ENCODE assay signal across 19 cellular contexts in genomic region chr3:134087046-134087974, GRCh38. TPM values are rescaled to one million over a fixed set of nuclear protein-coding genes. Genes with fewer than 3 reads are reported as not detected.
DNase-seq lines count a peak whose midpoint lies in the region; ATAC-seq, FAIRE-seq and TF ChIP-seq lines count a peak whose summit lies in the region.
"Had no signal": no experiment of that assay in that cellular context is flagged by ENCODE, and none has a peak within 500 bp of the region (broad histone marks: within the 10 kb centered on the region; RNA-seq: fewer than 3 reads in every experiment).

No MANE protein-coding gene starts in this region.

- H4K91ac ChIP-seq in IMR-90 (ENCODE audit: insufficient read depth, low read depth, low read length): no peak overlapping the region; the same call in none of the 2 replicates

- in situ Hi-C loops in IMR-90 (cut with MboI; ENCODE audit: low sequenced_read_pairs): no loop called here

- no peak overlapping the region for H4K5ac ChIP-seq in IMR-90 (ENCODE audit: low read depth, low read length)

- H2BK120ac ChIP-seq in IMR-90 (ENCODE audit: low read depth, low read length): no peak overlapping the region

- no peaks in the 10 kb centered on the region for H3K79me1 ChIP-seq in IMR-90 (ENCODE audit: low read depth in 1 of 2, low read length in 2 of 2)

- H3K18ac ChIP-seq in IMR-90 (ENCODE audit: low read depth, low read length): no peak overlapping the region

- H2AK5ac ChIP-seq in IMR-90 (ENCODE audit: low read depth, low read length): peak overlapping the region; percentile 35

- no peak for TF ChIP-seq RAD21 in IMR-90 (IDR thresholded peaks at IDR 0.05; ENCODE audit: low read length)

- peak overlapping the region; percentile 30 for H2AFZ ChIP-seq in IMR-90 (replicated peaks; ENCODE audit: low read length, poor library complexity)
- H2AFZ ChIP-seq in astrocyte (ENCODE audit: low read depth, low read length): no peak overlapping the region

- H3K4ac ChIP-seq in IMR-90 (ENCODE audit: low read depth, low read length): peak overlapping the region; percentile 43; the same call in 1 of the 2 replicates

- H3K4me1 ChIP-seq in IMR-90 (ENCODE audit: control insufficient read depth, insufficient read depth, low read length) (peaks cover 5% of the 10 kb centered on the region), astrocyte (ENCODE audit: insufficient read depth, low read length) (no peaks in the 10 kb centered on the region), foreskin keratinocyte (peaks cover 6% of the 10 kb centered on the region), body of pancreas (no peaks in the 10 kb centered on the region)
- H3K4me1 ChIP-seq: BE2C had no signal

- no peak for TF ChIP-seq CTCF in IMR-90 (conservative IDR thresholded peaks at IDR 0.05; ENCODE audit: low read depth, low read length)
- TF ChIP-seq CTCF in astrocyte (IDR thresholded peaks at IDR 0.05; ENCODE audit: insufficient read depth, low read depth, low read length): no peak
- TF ChIP-seq CTCF in foreskin keratinocyte (conservative IDR thresholded peaks at IDR 0.05): no peak
- no peak for TF ChIP-seq CTCF in body of pancreas (IDR thresholded peaks at IDR 0.05)

- H4K8ac ChIP-seq in IMR-90 (ENCODE audit: low read depth in 2 of 2, low read length in 2 of 2): no peak overlapping the region

- H3K27me3 ChIP-seq in IMR-90 (ENCODE audit: control insufficient read depth, insufficient read depth, low read length) (no peaks in the 10 kb centered on the region), astrocyte (ENCODE audit: insufficient read depth, low read length) (no peaks in the 10 kb centered on the region), foreskin keratinocyte (no peaks in the 10 kb centered on the region), body of pancreas (no peaks in the 10 kb centered on the region)
- H3K27me3 ChIP-seq: BE2C had no signal

- H3K9ac ChIP-seq in IMR-90 (ENCODE audit: low read depth, low read length) (no peak overlapping the region), astrocyte (ENCODE audit: low read length) (no peak overlapping the region)

- H3K56ac ChIP-seq in IMR-90 (ENCODE audit: extremely low read depth, insufficient read depth, low read length): no peak overlapping the region

- H3K36me3 ChIP-seq in IMR-90 (ENCODE audit: control insufficient read depth, insufficient read depth, low read length): no peaks in the 10 kb centered on the region
- H3K36me3 ChIP-seq in astrocyte (ENCODE audit: insufficient read depth, low read length): no peaks in the 10 kb centered on the region
- H3K36me3 ChIP-seq in body of pancreas (replicated peaks in 1 of 2; ENCODE audit: insufficient read depth in 1 of 2, low read depth in 2 of 2): no peaks in the 10 kb centered on the region
- H3K36me3 ChIP-seq: BE2C had no signal

- no TSS peak for BruUV-seq in IMR-90 (replicated peaks; lab: Mats Ljungman, UMichigan)

- H2BK5ac ChIP-seq in IMR-90 (ENCODE audit: low read depth, low read length, poor library complexity, severe bottlenecking): no peak overlapping the region

- H4K20me1 ChIP-seq in IMR-90 (ENCODE audit: insufficient read depth, low read length) (no peaks in the 10 kb centered on the region), astrocyte (ENCODE audit: insufficient read depth, low read length) (no peaks in the 10 kb centered on the region)

- no peaks in the 10 kb centered on the region for H3K9me3 Mint-ChIP-seq in astrocyte (ENCODE audit: unreplicated experiment)

- no peaks in the 10 kb centered on the region for H3K36me3 Mint-ChIP-seq in astrocyte (ENCODE audit: low read depth, unreplicated experiment)
- H3K36me3 Mint-ChIP-seq: CD4-positive, alpha-beta memory T cell had no signal

- H2BK15ac ChIP-seq in IMR-90 (ENCODE audit: low read depth, low read length): peak overlapping the region; percentile 78

- DNase-seq in IMR-90: peak; percentile 55
- peak; percentile 20 for DNase-seq in astrocyte (ENCODE audit: low read depth)
- DNase-seq in foreskin keratinocyte: no peak
- peak; percentile 9 for DNase-seq in renal cortical epithelial cell (ENCODE audit: low read depth)
- DNase-seq in activated CD4-positive, alpha-beta T cell treated with anti-CD3 and anti-CD28 coated beads, Interleukin-2, amount 50 U/mL, for 1 hour: no peak
- DNase-seq in activated CD4-positive, alpha-beta T cell treated with anti-CD3 and anti-CD28 coated beads, Interleukin-2, amount 50 U/mL, for 4 hours: no peak
- DNase-seq in RPMI8226: no peak
- no peak for DNase-seq in body of pancreas
- DNase-seq: BE2C; CD4-positive, alpha-beta memory T cell; DMS79; GDM1; HCEC 1CT; NCI-H1436 treated with DMSO at 0.1 percent for 48 hours; NCI-H2081 treated with DMSO at 0.1 percent for 48 hours; NCI-H2227 treated with DMSO at 0.1 percent for 48 hours; SHP77 had no signal

- FAIRE-seq in astrocyte (lab: Jason Lieb, UNC): no peak
- FAIRE-seq: GM12892, GM19239 had no signal

- H3K27ac Mint-ChIP-seq in astrocyte (ENCODE audit: unreplicated experiment): no peak overlapping the region
- H3K27ac Mint-ChIP-seq: CD4-positive, alpha-beta memory T cell had no signal

- H3K27ac ChIP-seq in IMR-90 (ENCODE audit: insufficient read depth, low read length) (no peak overlapping the region), astrocyte (ENCODE audit: low read depth, low read length) (no peak overlapping the region), foreskin keratinocyte (no peak overlapping the region), body of pancreas (no peak overlapping the region)

- CTCF ChIA-PET in IMR-90 (lab: Yijun Ruan, JAX): no interaction called here

- peaks cover 8% of the 10 kb centered on the region for H3K27me3 Mint-ChIP-seq in astrocyte (ENCODE audit: low read depth, unreplicated experiment)
- H3K27me3 Mint-ChIP-seq: CD4-positive, alpha-beta memory T cell had no signal

- H2BK20ac ChIP-seq in IMR-90 (ENCODE audit: low read depth, low read length): peak overlapping the region; percentile 37; the same call in 1 of the 2 replicates

- H3K4me2 ChIP-seq in IMR-90 (ENCODE audit: low read depth, low read length) (no peak overlapping the region), astrocyte (ENCODE audit: low read length) (no peak overlapping the region)

- ATAC-seq in IMR-90 (ENCODE audit: low read depth) (no peak), foreskin keratinocyte (peak; percentile 28), body of pancreas (no peak)

- POLR2A ChIA-PET in IMR-90 (lab: Charles Lee; ENCODE audit: unreplicated experiment): no interaction called here

- H3K9me3 ChIP-seq in IMR-90 (ENCODE audit: control insufficient read depth, insufficient read depth, low read length): no peaks in the 10 kb centered on the region
- peaks cover 3% of the 10 kb centered on the region for H3K9me3 ChIP-seq in astrocyte (ENCODE audit: insufficient read depth, low read depth, low read length)
- H3K9me3 ChIP-seq in body of pancreas: no peaks in the 10 kb centered on the region
- H3K9me3 ChIP-seq: BE2C had no signal

- no peak for TF ChIP-seq POLR2A in IMR-90 (IDR thresholded peaks at IDR 0.05; ENCODE audit: low read depth, low read length)
- no peak for TF ChIP-seq POLR2A in body of pancreas (IDR thresholded peaks at IDR 0.05)

- dilution Hi-C loops in IMR-90 (cut with HindIII; ENCODE audit: low sequenced_read_pairs, unreplicated experiment): no loop called here

- peaks cover 19% of the 10 kb centered on the region for H3K9me1 ChIP-seq in IMR-90 (ENCODE audit: insufficient read depth, low read length)

- no peak overlapping the region for H3K4me3 Mint-ChIP-seq in astrocyte (ENCODE audit: unreplicated experiment)
- H3K4me3 Mint-ChIP-seq: CD4-positive, alpha-beta memory T cell had no signal

- H3K79me2 ChIP-seq in astrocyte (ENCODE audit: insufficient read depth, low read length): no peaks in the 10 kb centered on the region

- intact Hi-C loops in IMR-90 (cut with micrococcal nuclease) (no loop called here), body of pancreas (cut with DNase I) (no loop called here)

- H3K4me3 ChIP-seq in IMR-90 (ENCODE audit: insufficient read depth, low read depth, low read length): no peak overlapping the region
- H3K4me3 ChIP-seq in astrocyte (ENCODE audit: insufficient read depth, low read depth, low read length): no peak overlapping the region
- no peak overlapping the region for H3K4me3 ChIP-seq in body of pancreas

- H3K23ac ChIP-seq in IMR-90 (ENCODE audit: low read depth, low read length): no peak overlapping the region; the same call in 1 of the 2 replicates

- peaks cover 10% of the 10 kb centered on the region for H3K4me1 Mint-ChIP-seq in astrocyte (ENCODE audit: low read depth, unreplicated experiment)
- H3K4me1 Mint-ChIP-seq: CD4-positive, alpha-beta memory T cell had no signal

- H2AK9ac ChIP-seq in IMR-90 (replicated peaks; ENCODE audit: low read depth, low read length, poor library complexity): peak overlapping the region; percentile 70

- WGBS in IMR-90 (ENCODE audit: extremely low coverage in 2 of 2, insufficient read length in 1 of 2), 2 experiments: 86% methylated on average over 4 of the region's 10 CpGs; no CpG with 5 or more reads in 1 of the 2 experiments
- 86 to 87% methylated on average over 10 of the region's 10 CpGs for WGBS in body of pancreas, 2 donors

- H3K14ac ChIP-seq in IMR-90 (replicated peaks; ENCODE audit: low read depth, low read length): no peak overlapping the region

TF ChIP-seq in IMR-90, 13 proteins besides CTCF, POLR2A, EP300 and RAD21 (continues in another document):
- TF ChIP-seq BHLHE40 (IDR thresholded peaks at IDR 0.05; ENCODE audit: low read depth, low read length): no peak
- no peak for TF ChIP-seq CHD1 (IDR thresholded peaks at IDR 0.05; ENCODE audit: low read depth, low read length)
- no peak for TF ChIP-seq NFE2L2 (IDR thresholded peaks at IDR 0.05; ENCODE audit: low read depth, low read length)
- no peak for TF ChIP-seq RFX5 (IDR thresholded peaks at IDR 0.05; ENCODE audit: low read depth, low read length)
- peak; percentile 35; the same call in 1 of the 2 replicates for TF ChIP-seq USF2 (IDR thresholded peaks at IDR 0.05; ENCODE audit: low read depth, low read length)
- no peak for TF ChIP-seq MAZ (IDR thresholded peaks at IDR 0.05; ENCODE audit: borderline replicate concordance, low read depth, low read length)
- TF ChIP-seq SMC3 (IDR thresholded peaks at IDR 0.05; ENCODE audit: low read depth, low read length): no peak

RNA-seq across cellular contexts. Expression of gene SLCO2A1, which starts 57.6 kb away (rescaled TPM):
- total RNA-seq in IMR-90 (2012; rRNA removed): under 0.01 TPM in 2 replicates
- polyA plus RNA-seq in IMR-90 (2012; rRNA removed): 1.2 and 1.5 TPM in 2 replicates
- polyA plus RNA-seq in IMR-90 (2012; cell fraction: cytosol; rRNA removed): 0.26 and 1.0 TPM in 2 replicates
- 1.7 TPM in 2 replicates for polyA plus RNA-seq in IMR-90 (2012; cell fraction: nucleus; rRNA removed; ENCODE audit: low replicate concordance)
- 2.1 and 2.2 TPM in 2 replicates for total RNA-seq in astrocyte
- 0.11 and 0.95 TPM in 2 replicates for total RNA-seq in foreskin keratinocyte
- polyA plus RNA-seq in foreskin keratinocyte: 0.14 and 0.41 TPM in 2 replicates
- 0.69 and 1.0 TPM in 2 replicates for total RNA-seq in renal cortical epithelial cell
- total RNA-seq in body of pancreas: 10 to 100 TPM in 1 of 2 donors, 1 to 10 TPM in 1; 7.0 to 17.5 TPM
- total RNA-seq: CD4-positive, alpha-beta memory T cell had no signal
- polyA plus RNA-seq: CD4-positive, alpha-beta memory T cell had no signal

Comparison
In these comparisons a context has a peak if more than half of its experiments do, and no peak if none do; other contexts are left out.
1. DNase-seq: peak in IMR-90 (single experiment), astrocyte (single experiment) and renal cortical epithelial cell (single experiment); none in foreskin keratinocyte (0 of 2), activated CD4-positive, alpha-beta T cell treated with anti-CD3 and anti-CD28 coated beads, Interleukin-2, amount 50 U/mL, for 1 hour (single experiment), activated CD4-positive, alpha-beta T cell treated with anti-CD3 and anti-CD28 coated beads, Interleukin-2, amount 50 U/mL, for 4 hours (0 of 2), RPMI8226 (single experiment) and body of pancreas (0 of 4).